In the genomic region with DNA sequence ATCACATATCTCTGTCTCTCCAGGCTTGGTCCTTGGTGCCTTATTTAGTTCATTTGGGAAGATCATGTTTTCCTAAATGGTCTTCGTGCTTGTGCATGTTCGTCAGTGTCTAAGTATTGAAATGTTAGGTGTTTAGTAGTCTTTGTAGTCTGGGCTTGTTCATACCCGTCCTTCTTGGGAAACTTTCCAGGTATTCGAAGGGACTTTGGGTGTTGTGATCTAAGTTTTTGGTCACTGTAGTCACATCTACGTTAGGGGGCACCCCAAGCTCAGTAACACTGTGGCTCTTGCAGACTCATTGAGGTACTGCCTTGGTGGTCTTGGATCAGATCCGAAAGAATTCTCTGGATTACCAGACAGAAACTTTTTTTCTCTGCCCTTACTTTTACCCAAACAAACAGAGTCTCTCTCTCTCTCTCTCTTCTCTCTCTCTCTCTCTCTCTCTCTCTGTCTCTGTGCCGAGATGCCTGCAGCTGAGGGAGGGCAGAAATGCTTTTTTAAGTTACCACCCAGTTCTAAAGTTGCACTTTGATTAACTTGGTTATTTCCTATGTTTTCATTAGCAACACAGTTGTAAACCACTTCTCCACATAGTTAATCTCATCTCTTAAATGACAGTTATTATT, we compare ENCODE assay signal across 8 cellular contexts.
DNase-seq lines count a peak whose midpoint lies in the region; ATAC-seq lines count a peak whose summit lies in the region.

No MANE protein-coding gene starts in this region.

- no peaks in the 10 kb centered on the region for H3K9me3 Mint-ChIP-seq in activated CD8-positive, alpha-beta memory T cell treated with anti-CD3 and anti-CD28 coated beads, Interleukin-2, amount 10 ng/mL, durations not matched to agents 7 days and 5 days (ENCODE audit: low read depth)
- H3K9me3 Mint-ChIP-seq in effector memory CD8-positive, alpha-beta T cell: no peaks in the 10 kb centered on the region
- H3K9me3 Mint-ChIP-seq in activated T-helper 17 cell treated with anti-CD3 and anti-CD28 coated beads, Interleukin-2, amount 50 U/mL, for 72 hours: no peaks in the 10 kb centered on the region

- H3K36me3 Mint-ChIP-seq in activated CD8-positive, alpha-beta memory T cell treated with anti-CD3 and anti-CD28 coated beads, Interleukin-2, amount 10 ng/mL, durations not matched to agents 7 days and 5 days: no peaks in the 10 kb centered on the region
- no peaks in the 10 kb centered on the region for H3K36me3 Mint-ChIP-seq in effector memory CD8-positive, alpha-beta T cell (ENCODE audit: insufficient read depth)
- H3K36me3 Mint-ChIP-seq in activated T-helper 17 cell treated with anti-CD3 and anti-CD28 coated beads, Interleukin-2, amount 50 U/mL, for 72 hours (ENCODE audit: low read depth): no peaks in the 10 kb centered on the region

- no peak for ATAC-seq in activated CD8-positive, alpha-beta memory T cell treated with anti-CD3 and anti-CD28 coated beads, Interleukin-2, amount 10 ng/mL, durations not matched to agents 7 days and 5 days
- ATAC-seq in effector memory CD8-positive, alpha-beta T cell (replicated peaks): no peak
- ATAC-seq in activated T-helper 17 cell treated with anti-CD3 and anti-CD28 coated beads, Interleukin-2, amount 50 U/mL, for 72 hours (replicated peaks): no peak
- no peak for ATAC-seq in GM18868 (IDR thresholded peaks at IDR 0.05; ENCODE audit: unreplicated experiment)

- H3K4me3 Mint-ChIP-seq in activated CD8-positive, alpha-beta memory T cell treated with anti-CD3 and anti-CD28 coated beads, Interleukin-2, amount 10 ng/mL, durations not matched to agents 7 days and 5 days: no peak overlapping the region
- no peak overlapping the region for H3K4me3 Mint-ChIP-seq in effector memory CD8-positive, alpha-beta T cell
- H3K4me3 Mint-ChIP-seq in activated T-helper 17 cell treated with anti-CD3 and anti-CD28 coated beads, Interleukin-2, amount 50 U/mL, for 72 hours: no peak overlapping the region

- H3K27ac Mint-ChIP-seq in activated CD8-positive, alpha-beta memory T cell treated with anti-CD3 and anti-CD28 coated beads, Interleukin-2, amount 10 ng/mL, durations not matched to agents 7 days and 5 days: no peak overlapping the region
- H3K27ac Mint-ChIP-seq in effector memory CD8-positive, alpha-beta T cell: peak overlapping the region; percentile 32 to 82
- H3K27ac Mint-ChIP-seq in activated T-helper 17 cell treated with anti-CD3 and anti-CD28 coated beads, Interleukin-2, amount 50 U/mL, for 72 hours: no peak overlapping the region

- CTCF ChIA-PET in activated CD8-positive, alpha-beta memory T cell treated with anti-CD3 and anti-CD28 coated beads, Interleukin-2, amount 10 ng/mL, durations not matched to agents 7 days and 5 days (lab: Charles Lee): interaction anchor here (0.6 to 1.0 kb wide), 2 partner anchors 131 to 474 kb away, joined by 3 read pairs; no protein-coding TSS in a partner anchor

- H3K27me3 Mint-ChIP-seq in activated CD8-positive, alpha-beta memory T cell treated with anti-CD3 and anti-CD28 coated beads, Interleukin-2, amount 10 ng/mL, durations not matched to agents 7 days and 5 days: peaks cover 2% of the 10 kb centered on the region
- H3K27me3 Mint-ChIP-seq in effector memory CD8-positive, alpha-beta T cell: peaks cover 0 to 6% of the 10 kb centered on the region in 2 donors
- H3K27me3 Mint-ChIP-seq in activated T-helper 17 cell treated with anti-CD3 and anti-CD28 coated beads, Interleukin-2, amount 50 U/mL, for 72 hours: no peaks in the 10 kb centered on the region

- no peaks in the 10 kb centered on the region for H3K4me1 Mint-ChIP-seq in activated CD8-positive, alpha-beta memory T cell treated with anti-CD3 and anti-CD28 coated beads, Interleukin-2, amount 10 ng/mL, durations not matched to agents 7 days and 5 days
- no peaks in the 10 kb centered on the region for H3K4me1 Mint-ChIP-seq in effector memory CD8-positive, alpha-beta T cell (ENCODE audit: low read depth in 2 of 2)
- H3K4me1 Mint-ChIP-seq in activated T-helper 17 cell treated with anti-CD3 and anti-CD28 coated beads, Interleukin-2, amount 50 U/mL, for 72 hours: no peaks in the 10 kb centered on the region

- DNase-seq in activated CD8-positive, alpha-beta memory T cell treated with anti-CD3 and anti-CD28 coated beads, Interleukin-2, amount 10 ng/mL, durations not matched to agents 7 days and 5 days: peak; percentile 41
- DNase-seq in activated CD8-positive, alpha-beta memory T cell treated with anti-CD3 and anti-CD28 coated beads for 24 hours: no peak
- DNase-seq in NCI-H460 (ENCODE audit: extremely low read depth, low read depth) (peak; percentile 19), occipital lobe (lab: John Stamatoyannopoulos, UW) (peak; percentile 0)
- peak in 1 of 3 experiments; percentile 2 for DNase-seq in effector memory CD8-positive, alpha-beta T cell
- DNase-seq in activated T-cell treated with anti-CD3 and anti-CD28 coated beads, Interleukin-2, amount 50 U/mL, for 1 hour: no peak

Comparison
In these comparisons a context has a peak if more than half of its experiments do, and no peak if none do; other contexts are left out.
1. DNase-seq: peak in activated CD8-positive, alpha-beta memory T cell treated with anti-CD3 and anti-CD28 coated beads, Interleukin-2, amount 10 ng/mL, durations not matched to agents 7 days and 5 days (single experiment), NCI-H460 (single experiment) and occipital lobe (single experiment); none in activated CD8-positive, alpha-beta memory T cell treated with anti-CD3 and anti-CD28 coated beads for 24 hours (single experiment) and activated T-cell treated with anti-CD3 and anti-CD28 coated beads, Interleukin-2, amount 50 U/mL, for 1 hour (single experiment).
2. H3K27ac Mint-ChIP-seq: peak in effector memory CD8-positive, alpha-beta T cell (2 of 2); none in activated CD8-positive, alpha-beta memory T cell treated with anti-CD3 and anti-CD28 coated beads, Interleukin-2, amount 10 ng/mL, durations not matched to agents 7 days and 5 days (single experiment) and activated T-helper 17 cell treated with anti-CD3 and anti-CD28 coated beads, Interleukin-2, amount 50 U/mL, for 72 hours (single experiment).